ENCODE assay signal across 8 cellular contexts in the genomic region with DNA sequence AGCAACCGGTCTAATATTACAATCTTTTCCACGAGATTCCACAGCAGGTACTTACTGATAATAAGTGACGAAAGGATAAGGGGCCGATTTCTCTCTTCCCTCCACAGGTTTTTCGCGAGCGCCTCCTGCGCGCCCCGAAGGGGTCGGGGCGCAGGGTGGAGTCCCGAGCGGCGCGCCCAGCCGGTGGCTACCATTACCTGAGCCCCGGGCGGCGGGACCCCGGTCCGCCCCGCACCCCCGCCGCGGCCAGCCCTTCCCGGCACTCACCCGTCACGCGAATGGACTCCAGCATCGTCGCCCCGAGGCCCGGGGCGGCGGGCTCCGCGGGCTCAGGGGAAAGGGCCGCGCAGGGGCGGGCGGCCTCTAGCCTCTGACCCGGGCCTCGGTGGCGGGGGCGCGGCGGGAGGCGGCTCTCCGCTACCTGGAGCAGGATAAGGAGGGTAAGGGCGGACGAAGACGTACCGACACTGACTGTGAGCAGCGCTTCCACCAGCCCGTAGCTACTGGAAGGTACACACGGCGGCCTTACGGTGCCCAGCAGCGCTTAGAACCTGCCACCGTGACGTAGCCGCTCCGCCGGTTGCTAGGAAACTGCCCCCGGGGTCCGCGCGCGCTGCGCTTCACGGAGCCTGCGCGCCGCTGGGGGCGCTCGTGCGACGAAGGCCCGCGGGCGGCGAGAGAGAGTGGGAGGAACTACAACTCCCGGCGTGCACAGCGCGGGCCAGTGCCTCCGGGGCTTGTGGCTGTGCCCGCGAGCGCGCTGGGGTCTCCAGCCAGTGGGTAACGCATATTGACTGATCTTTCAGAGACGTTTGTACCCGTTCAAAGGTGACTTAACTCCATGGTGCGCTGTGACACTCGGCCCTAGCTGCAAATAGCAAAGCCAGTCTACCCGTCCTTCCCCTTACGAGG. TPM values are rescaled to one million over a fixed set of nuclear protein-coding genes. Genes with fewer than 3 reads are reported as not detected.
A peak's percentile ranks its signal among the peaks of the same experiment; 100 is the strongest.
DNase-seq lines count a peak whose midpoint lies in the region; ATAC-seq and TF ChIP-seq lines count a peak whose summit lies in the region.

No MANE protein-coding gene starts in this region.

- peak overlapping the region; percentile 46 for H2AK9ac ChIP-seq in IMR-90 (replicated peaks; ENCODE audit: low read depth, low read length, poor library complexity)

- TF ChIP-seq RAD21 in IMR-90 (IDR thresholded peaks at IDR 0.05; ENCODE audit: low read length): peak; percentile 57

- peak overlapping the region; percentile 91 for H2AFZ ChIP-seq in IMR-90 (replicated peaks; ENCODE audit: low read length, poor library complexity)
- H2AFZ ChIP-seq in OCI-LY7 (ENCODE audit: low read length): peak overlapping the region; percentile 99

- H3K79me2 ChIP-seq in OCI-LY7 (ENCODE audit: insufficient read depth, low read depth, low read length): no peaks in the 10 kb centered on the region

- H3K4me2 ChIP-seq in IMR-90 (ENCODE audit: low read depth, low read length) (peak overlapping the region; percentile 87), OCI-LY7 (ENCODE audit: low read length) (peak overlapping the region; percentile 86)

- no peak overlapping the region for H2BK15ac ChIP-seq in IMR-90 (ENCODE audit: low read depth, low read length)

- H3K4me1 ChIP-seq in IMR-90 (ENCODE audit: control insufficient read depth, insufficient read depth, low read length) (no peaks in the 10 kb centered on the region), OCI-LY7 (ENCODE audit: insufficient read depth, low read length, poor library complexity, severe bottlenecking) (peaks cover 5% of the 10 kb centered on the region), esophagus (ENCODE audit: control insufficient read depth in 2 of 2, insufficient read depth in 2 of 2, low read length in 1 of 2) (peaks cover 0 to 2% of the 10 kb centered on the region in 2 donors), mucosa of rectum (ENCODE audit: control insufficient read depth in 2 of 2, insufficient read depth in 2 of 2, low read length in 2 of 2) (peaks cover 0 to 2% of the 10 kb centered on the region in 2 donors)

- no peak overlapping the region for H4K5ac ChIP-seq in IMR-90 (ENCODE audit: low read depth, low read length)

- intact Hi-C loops in IMR-90 (cut with micrococcal nuclease) (no loop called here), OCI-LY7 (cut with micrococcal nuclease; ENCODE audit: unreplicated experiment) (no loop called here)

- dilution Hi-C loops in IMR-90 (cut with HindIII; ENCODE audit: low sequenced_read_pairs, unreplicated experiment): no loop called here

- H2AK5ac ChIP-seq in IMR-90 (ENCODE audit: low read depth, low read length): no peak overlapping the region

- DNase-seq in DMS 273 (lab: John Stamatoyannopoulos, UW; ENCODE audit: unreplicated experiment) (peak; percentile 99), IMR-90 (peak; percentile 69), OCI-LY7 (ENCODE audit: low spot score) (peak; percentile 90)
- peak; percentile 94 for DNase-seq in activated T-cell treated with anti-CD3 and anti-CD28 coated beads, Interleukin-2, amount 50 U/mL, for 1 hour
- DNase-seq in stimulated activated CD8-positive, alpha-beta memory T cell treated with anti-CD3 and anti-CD28 coated beads, Interleukin-4, amount 100 ng/mL, for 24 hours (ENCODE audit: low read depth): peak; percentile 83

- H3K56ac ChIP-seq in IMR-90 (ENCODE audit: extremely low read depth, insufficient read depth, low read length): no peak overlapping the region

- BruUV-seq in IMR-90 (replicated peaks; lab: Mats Ljungman, UMichigan) (no TSS peak), OCI-LY7 (replicated peaks; lab: Mats Ljungman, UMichigan) (no TSS peak)

- TF ChIP-seq POLR2A in IMR-90 (IDR thresholded peaks at IDR 0.05; ENCODE audit: low read depth, low read length): no peak

- CTCF ChIA-PET in IMR-90 (lab: Yijun Ruan, JAX) (interaction anchor here (0.6 to 1.1 kb wide), 6 partner anchors 9 to 48 kb away, joined by 3 to 7 read pairs (median 3); no protein-coding TSS in a partner anchor), OCI-LY7 (lab: Charles Lee; ENCODE audit: unreplicated experiment) (interaction anchor here (0.6 to 1.2 kb wide), 6 partner anchors 9 to 210 kb away, joined by 3 to 5 read pairs (median 4); a partner anchor contains a TSS)

- no peak overlapping the region for H2BK20ac ChIP-seq in IMR-90 (ENCODE audit: low read depth, low read length)

- H3K36me3 ChIP-seq in IMR-90 (ENCODE audit: control insufficient read depth, insufficient read depth, low read length) (no peaks in the 10 kb centered on the region), OCI-LY7 (ENCODE audit: insufficient read depth, low read length) (no peaks in the 10 kb centered on the region), esophagus (ENCODE audit: control insufficient read depth in 2 of 2, insufficient read depth in 2 of 2, low read length in 1 of 2) (no peaks in the 10 kb centered on the region), mucosa of rectum (ENCODE audit: control insufficient read depth in 2 of 2, insufficient read depth in 2 of 2, low read length in 2 of 2) (no peaks in the 10 kb centered on the region)

- H2BK5ac ChIP-seq in IMR-90 (ENCODE audit: low read depth, low read length, poor library complexity, severe bottlenecking): no peak overlapping the region

- H3K9me1 ChIP-seq in IMR-90 (ENCODE audit: insufficient read depth, low read length): no peaks in the 10 kb centered on the region

- H2BK120ac ChIP-seq in IMR-90 (ENCODE audit: low read depth, low read length): no peak overlapping the region

- H4K8ac ChIP-seq in IMR-90 (ENCODE audit: low read depth in 2 of 2, low read length in 2 of 2): peak overlapping the region; percentile 3 to 84; a peak in 2 of 4 replicates

- in situ Hi-C loops in IMR-90 (cut with MboI; ENCODE audit: low sequenced_read_pairs): no loop called here

- WGBS in IMR-90 (ENCODE audit: extremely low coverage in 2 of 2, insufficient read length in 1 of 2), 2 experiments: 0% methylated on average over 30 of the region's 99 CpGs; no CpG with 5 or more reads in 1 of the 2 experiments
- 1% methylated on average over 98 to 99 of the region's 99 CpGs for WGBS in esophagus, 2 donors

- no peak overlapping the region for H3K18ac ChIP-seq in IMR-90 (ENCODE audit: low read depth, low read length)

- peak; percentile 99 for ATAC-seq in GM21576 (IDR thresholded peaks at IDR 0.05; ENCODE audit: unreplicated experiment)
- ATAC-seq in IMR-90 (ENCODE audit: low read depth): peak; percentile 100

- peak overlapping the region; percentile 1; the same call in 1 of the 2 replicates for H3K23ac ChIP-seq in IMR-90 (ENCODE audit: low read depth, low read length)

- no peaks in the 10 kb centered on the region for H3K9me2 ChIP-seq in OCI-LY7 (ENCODE audit: insufficient read depth, low read length)

- peaks cover 29% of the 10 kb centered on the region for H3K27me3 ChIP-seq in IMR-90 (ENCODE audit: control insufficient read depth, insufficient read depth, low read length)
- H3K27me3 ChIP-seq in esophagus (ENCODE audit: control insufficient read depth in 1 of 2, insufficient read depth in 2 of 2, low read length in 2 of 2): no peaks in the 10 kb centered on the region
- no peaks in the 10 kb centered on the region for H3K27me3 ChIP-seq in mucosa of rectum (ENCODE audit: control insufficient read depth in 2 of 2, insufficient read depth in 2 of 2, low read length in 2 of 2)

- H3K79me1 ChIP-seq in IMR-90 (ENCODE audit: low read depth in 1 of 2, low read length in 2 of 2): no peaks in the 10 kb centered on the region

- H3K14ac ChIP-seq in IMR-90 (replicated peaks; ENCODE audit: low read depth, low read length): peak overlapping the region; percentile 8; the same call in 1 of the 2 replicates

- H4K20me1 ChIP-seq in IMR-90 (ENCODE audit: insufficient read depth, low read length): no peaks in the 10 kb centered on the region
- H4K20me1 ChIP-seq in OCI-LY7 (ENCODE audit: insufficient read depth, low read length): no peaks in the 10 kb centered on the region

- H4K91ac ChIP-seq in IMR-90 (ENCODE audit: insufficient read depth, low read depth, low read length): no peak overlapping the region

- peak overlapping the region; percentile 86 for H3K4me3 ChIP-seq in IMR-90 (ENCODE audit: insufficient read depth, low read depth, low read length)
- peak overlapping the region; percentile 71 for H3K4me3 ChIP-seq in OCI-LY7 (ENCODE audit: low read depth, low read length, poor library complexity, severe bottlenecking)
- H3K4me3 ChIP-seq in esophagus (ENCODE audit: low read depth in 1 of 2, low read length in 2 of 2): peak overlapping the region; percentile 88 to 97
- H3K4me3 ChIP-seq in mucosa of rectum (ENCODE audit: low read length in 2 of 2): peak overlapping the region; percentile 84 to 94

- H3K9me3 ChIP-seq in IMR-90 (ENCODE audit: control insufficient read depth, insufficient read depth, low read length) (no peaks in the 10 kb centered on the region), OCI-LY7 (ENCODE audit: low read length) (no peaks in the 10 kb centered on the region), esophagus (ENCODE audit: control insufficient read depth in 2 of 2, insufficient read depth in 1 of 2, low read depth in 1 of 2, low read length in 1 of 2) (no peaks in the 10 kb centered on the region), mucosa of rectum (ENCODE audit: control insufficient read depth in 2 of 2, low read length in 2 of 2) (no peaks in the 10 kb centered on the region)

- TF ChIP-seq CTCF in IMR-90 (conservative IDR thresholded peaks at IDR 0.05; ENCODE audit: low read depth, low read length): peak; percentile 92
- TF ChIP-seq CTCF in OCI-LY7 (conservative IDR thresholded peaks at IDR 0.05; ENCODE audit: low read length): peak; percentile 84

- POLR2A ChIA-PET in IMR-90 (lab: Charles Lee; ENCODE audit: unreplicated experiment) (interaction anchor here (0.9 kb wide), 1 partner anchor 26 kb away, joined by 5 read pairs; no protein-coding TSS in a partner anchor), OCI-LY7 (lab: Charles Lee) (interaction anchor here (1.0 to 2.1 kb wide), 3 partner anchors 8 to 25 kb away, joined by 6 to 10 read pairs (median 8); a partner anchor contains a TSS)

- peak overlapping the region; percentile 43 for H3K9ac ChIP-seq in IMR-90 (ENCODE audit: low read depth, low read length)
- peak overlapping the region; percentile 60 to 81 for H3K9ac ChIP-seq in mucosa of rectum (ENCODE audit: low read depth in 1 of 2, low read length in 2 of 2)

- H3K27ac ChIP-seq in IMR-90 (ENCODE audit: insufficient read depth, low read length): no peak overlapping the region
- no peak overlapping the region for H3K27ac ChIP-seq in OCI-LY7 (ENCODE audit: low read depth, low read length, poor library complexity, severe bottlenecking)
- H3K27ac ChIP-seq in esophagus (ENCODE audit: low read depth in 2 of 2, low read length in 1 of 2): peak overlapping the region; percentile 64 to 75
- H3K27ac ChIP-seq in mucosa of rectum (ENCODE audit: low read depth in 2 of 2, low read length in 2 of 2): peak overlapping the region in 1 of 2 donors; percentile 23

- H3K4ac ChIP-seq in IMR-90 (ENCODE audit: low read depth, low read length): peak overlapping the region; percentile 41; the same call in 1 of the 2 replicates

RNA-seq across cellular contexts. Expression of a gene that starts 22.8 kb away (rescaled TPM):
- total RNA-seq in IMR-90 (2012; rRNA removed): 209 and 276 TPM in 2 replicates
- polyA plus RNA-seq in IMR-90 (2012; rRNA removed): 50.9 and 60.5 TPM in 2 replicates
- 4.1 and 7.7 TPM in 2 replicates for polyA plus RNA-seq in IMR-90 (2012; cell fraction: cytosol; rRNA removed)
- 16.9 and 102 TPM in 2 replicates for polyA plus RNA-seq in IMR-90 (2012; cell fraction: nucleus; rRNA removed; ENCODE audit: low replicate concordance)
- 47.3 and 56.5 TPM in 2 replicates for total RNA-seq in OCI-LY7 (2014; rRNA removed; shearing (Covaris generic))
- 71.0 and 77.7 TPM in 2 replicates for total RNA-seq in OCI-LY7 (2022)
- polyA plus RNA-seq in esophagus: 10 to 100 TPM; 11.2 to 16.0 TPM

Comparison
In these comparisons a context has a peak if more than half of its experiments do, and no peak if none do; other contexts are left out.
1. H3K27ac ChIP-seq: peak in esophagus (2 of 2); none in IMR-90 (single experiment) and OCI-LY7 (single experiment).
2. Peak in every context shown above with its lines, with median percentiles within 50 percentile points of each other: DNase-seq and H3K4me3 ChIP-seq.